Comparison of ENCODE assay signal across 8 cellular contexts in genomic region chr15:99454941-99455795, GRCh38.
DNase-seq lines count a peak whose midpoint lies in the region; ATAC-seq and TF ChIP-seq lines count a peak whose summit lies in the region.

No MANE protein-coding gene starts in this region.

- no peaks in the 10 kb centered on the region for H3K27me3 Mint-ChIP-seq in activated naive CD8-positive, alpha-beta T cell treated with anti-CD3 and anti-CD28 coated beads for 36 hours

- peak overlapping the region; percentile 42 for H2AFZ ChIP-seq in neuron (ENCODE audit: low read depth, low read length)

- peak overlapping the region; percentile 68 for H3K27ac ChIP-seq in Panc1 (ENCODE audit: low read length)

- DNase-seq in AG09319 (ENCODE audit: extremely low read depth, low read depth) = peak; percentile 67
- DNase-seq in Panc1 (ENCODE audit: low read depth, low spot score) = no peak
- peak; percentile 87 for DNase-seq in fibroblast of gingiva (ENCODE audit: low read depth)
- DNase-seq in NCI-H1417 (lab: John Stamatoyannopoulos, UW) = no peak
- DNase-seq in effector CD8-positive, alpha-beta T cell (lab: John Stamatoyannopoulos, UW) = no peak
- DNase-seq in activated naive CD8-positive, alpha-beta T cell treated with anti-CD3 and anti-CD28 coated beads for 36 hours = no peak
- DNase-seq in middle frontal gyrus (ENCODE audit: extremely low spot score, low spot score) = no peak

- H3K4me3 Mint-ChIP-seq in activated naive CD8-positive, alpha-beta T cell treated with anti-CD3 and anti-CD28 coated beads for 36 hours = no peak overlapping the region

- H3K9me3 ChIP-seq in Panc1 (ENCODE audit: control insufficient read depth, insufficient read depth, low read depth, low read length) (no peaks in the 10 kb centered on the region), neuron (ENCODE audit: low read length) (peaks cover 1% of the 10 kb centered on the region)

- TF ChIP-seq CTCF in AG09319 (IDR thresholded peaks at IDR 0.05; ENCODE audit: low read depth, low read length) = no peak
- no peak for TF ChIP-seq CTCF in Panc1 (IDR thresholded peaks at IDR 0.05)

- H3K36me3 Mint-ChIP-seq in activated naive CD8-positive, alpha-beta T cell treated with anti-CD3 and anti-CD28 coated beads for 36 hours = no peaks in the 10 kb centered on the region

- no TSS peak for BruUV-seq in Panc1 (replicated peaks; lab: Mats Ljungman, UMichigan)

- intact Hi-C loops in Panc1 (cut with micrococcal nuclease; ENCODE audit: unreplicated experiment) = no loop called here

- H3K27me3 ChIP-seq in Panc1 (ENCODE audit: control insufficient read depth, insufficient read depth, low read length) = no peaks in the 10 kb centered on the region
- H3K27me3 ChIP-seq in neuron (ENCODE audit: insufficient read depth, low read length) = no peaks in the 10 kb centered on the region

- H3K4me1 ChIP-seq in Panc1 (ENCODE audit: control insufficient read depth, insufficient read depth, low read length) (peaks cover 16% of the 10 kb centered on the region), neuron (ENCODE audit: insufficient read depth, low read length) (peaks cover 7% of the 10 kb centered on the region)

- H3K4me3 ChIP-seq in Panc1 (ENCODE audit: low read depth in 2 of 2, low read length in 2 of 2) (no peak overlapping the region; a peak in 1 of 4 replicates), neuron (ENCODE audit: low read length) (no peak overlapping the region)

- CTCF ChIA-PET in Panc1 (lab: Charles Lee) = interaction anchor here (0.6 kb wide), 1 partner anchor 32 kb away, joined by 4 read pairs; no protein-coding TSS in a partner anchor

- H3K9me3 Mint-ChIP-seq in activated naive CD8-positive, alpha-beta T cell treated with anti-CD3 and anti-CD28 coated beads for 36 hours = no peaks in the 10 kb centered on the region

- peaks cover 27% of the 10 kb centered on the region for H3K4me1 Mint-ChIP-seq in activated naive CD8-positive, alpha-beta T cell treated with anti-CD3 and anti-CD28 coated beads for 36 hours

- peak; percentile 93 for ATAC-seq in Panc1

- in situ Hi-C loops in Panc1 (cut with HindIII; ENCODE audit: low pct_unique_long_range_greater_than_20kb, low sequenced_read_pairs) = no loop called here

- no peak overlapping the region for H3K27ac Mint-ChIP-seq in activated naive CD8-positive, alpha-beta T cell treated with anti-CD3 and anti-CD28 coated beads for 36 hours

- POLR2A ChIA-PET in Panc1 (lab: Charles Lee) = no interaction called here

- H3K36me3 ChIP-seq in Panc1 (ENCODE audit: control insufficient read depth, insufficient read depth, low read length) = no peaks in the 10 kb centered on the region
- H3K36me3 ChIP-seq in neuron (ENCODE audit: insufficient read depth, low read length) = no peaks in the 10 kb centered on the region

Comparison
In these comparisons a context has a peak if more than half of its experiments do, and no peak if none do; other contexts are left out.
1. DNase-seq: peak in AG09319 (single experiment) and fibroblast of gingiva (single experiment); none in Panc1 (single experiment), NCI-H1417 (0 of 3), effector CD8-positive, alpha-beta T cell (single experiment), activated naive CD8-positive, alpha-beta T cell treated with anti-CD3 and anti-CD28 coated beads for 36 hours (single experiment) and middle frontal gyrus (single experiment).